In genomic region chr2:121471571-121472464, GRCh38 we compare ENCODE assay signal across 9 cellular contexts. TPM values are rescaled to one million over a fixed set of nuclear protein-coding genes. Genes with fewer than 3 reads are reported as not detected.
DNase-seq lines count a peak whose midpoint lies in the region; ATAC-seq and TF ChIP-seq lines count a peak whose summit lies in the region.
"Had no signal": no experiment of that assay in that cellular context is flagged by ENCODE, and none has a peak within 500 bp of the region (broad histone marks: within the 10 kb centered on the region; RNA-seq: fewer than 3 reads in every experiment).

No MANE protein-coding gene starts in this region.

- H3K9me3 Mint-ChIP-seq in central memory CD8-positive, alpha-beta T cell: no peaks in the 10 kb centered on the region
- peaks cover 2% of the 10 kb centered on the region for H3K9me3 Mint-ChIP-seq in memory B cell

- H3K36me3 Mint-ChIP-seq in central memory CD8-positive, alpha-beta T cell (ENCODE audit: insufficient read depth): peaks cover 38% of the 10 kb centered on the region
- H3K36me3 Mint-ChIP-seq in memory B cell: peaks cover 36% of the 10 kb centered on the region

- TF ChIP-seq POLR2A in gastrocnemius medialis (IDR thresholded peaks at IDR 0.05): no peak

- intact Hi-C loops in gastrocnemius medialis (cut with DNase I; ENCODE audit: low total_unique reads): no loop called here

- peaks cover 46% of the 10 kb centered on the region for H3K4me1 Mint-ChIP-seq in central memory CD8-positive, alpha-beta T cell
- H3K4me1 Mint-ChIP-seq in memory B cell: no peaks in the 10 kb centered on the region

- DNase-seq in AG08396 (ENCODE audit: low spot score) (peak; percentile 46), HS-5 (ENCODE audit: low read depth) (peak; percentile 62), memory B cell (ENCODE audit: low spot score in 2 of 2) (no peak), gastrocnemius medialis (no peak), HPDE6-E6E7 (ENCODE audit: extremely low spot score) (no peak), DMS153 treated with DMSO at 0.1 percent for 48 hours (lab: John Stamatoyannopoulos, UW; ENCODE audit: unreplicated experiment) (no peak)
- DNase-seq in central memory CD8-positive, alpha-beta T cell (ENCODE audit: low spot score in 2 of 2): no peak
- DNase-seq: NCI-H1048 had no signal

- no peak overlapping the region for H3K27ac ChIP-seq in gastrocnemius medialis

- peaks cover 0 to 33% of the 10 kb centered on the region in 2 donors for H3K36me3 ChIP-seq in gastrocnemius medialis

- peak overlapping the region; percentile 60 for H3K27ac Mint-ChIP-seq in central memory CD8-positive, alpha-beta T cell (ENCODE audit: low read depth)
- H3K27ac Mint-ChIP-seq in memory B cell: peak overlapping the region; percentile 40

- H3K4me1 ChIP-seq in gastrocnemius medialis: peaks cover 39 to 44% of the 10 kb centered on the region in 2 donors

- ATAC-seq in central memory CD8-positive, alpha-beta T cell (replicated peaks; ENCODE audit: extremely low read depth, poor library complexity, severe bottlenecking): no peak
- ATAC-seq in memory B cell (ENCODE audit: low read depth) (no peak), gastrocnemius medialis (no peak), GM19395 (IDR thresholded peaks at IDR 0.05; ENCODE audit: unreplicated experiment) (no peak)

- H3K27me3 Mint-ChIP-seq in central memory CD8-positive, alpha-beta T cell: no peaks in the 10 kb centered on the region
- no peaks in the 10 kb centered on the region for H3K27me3 Mint-ChIP-seq in memory B cell

- in situ Hi-C loops in gastrocnemius medialis (cut with MboI; ENCODE audit: low sequenced_read_pairs in 4 of 4): no loop called here

- no peak overlapping the region for H3K4me3 Mint-ChIP-seq in central memory CD8-positive, alpha-beta T cell
- H3K4me3 Mint-ChIP-seq in memory B cell: no peak overlapping the region

- H3K27me3 ChIP-seq in gastrocnemius medialis: no peaks in the 10 kb centered on the region

- H3K4me3 ChIP-seq in gastrocnemius medialis: no peak overlapping the region

- no peaks in the 10 kb centered on the region for H3K9me3 ChIP-seq in gastrocnemius medialis

- TF ChIP-seq CTCF in gastrocnemius medialis (IDR thresholded peaks at IDR 0.05 in 4 of 5, conservative IDR thresholded peaks at IDR 0.05 in 1 of 5): no peak

RNA-seq across cellular contexts. Expression of gene RNU4ATAC, which starts 58.9 kb away (rescaled TPM):
- total RNA-seq in gastrocnemius medialis: not detected

Comparison
In these comparisons a context has a peak if more than half of its experiments do, and no peak if none do; other contexts are left out.
1. DNase-seq: peak in AG08396 (single experiment) and HS-5 (single experiment); none in central memory CD8-positive, alpha-beta T cell (0 of 2), memory B cell (0 of 2), gastrocnemius medialis (0 of 2), HPDE6-E6E7 (single experiment) and DMS153 treated with DMSO at 0.1 percent for 48 hours (single experiment).